28 cellular contexts compared by ENCODE assay signal in the genomic region with DNA sequence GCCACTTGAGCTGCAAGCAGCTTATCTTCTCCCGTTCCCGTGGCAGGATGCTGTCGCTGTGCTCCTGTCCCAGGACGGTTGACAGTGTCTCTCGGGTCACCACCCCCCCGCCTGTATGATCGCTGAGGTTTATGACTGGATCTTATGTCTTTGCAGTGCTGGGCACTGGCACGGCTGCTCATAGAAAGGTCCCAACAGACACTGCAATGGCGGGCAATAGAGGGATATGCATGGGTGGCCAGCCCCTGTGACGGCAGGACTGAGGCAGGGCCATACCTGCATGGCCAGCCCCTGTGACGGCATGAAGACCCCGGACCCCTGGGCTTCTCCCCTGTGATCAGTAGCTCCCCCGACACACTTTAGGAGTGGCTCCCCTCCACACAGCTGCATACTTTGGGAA.
"Had no signal": no experiment of that assay in that cellular context is flagged by ENCODE, and none has a peak within 500 bp of the region (broad histone marks: within the 10 kb centered on the region; RNA-seq: fewer than 3 reads in every experiment).

No MANE protein-coding gene starts in this region.

- H3K27ac Mint-ChIP-seq: mesothelial cell of epicardium; naive B cell; natural killer cell; nephron progenitor cell; neural progenitor cell; progenitor cell of endocrine pancreas; stimulated activated effector memory CD8-positive, alpha-beta T cell treated with anti-CD3 and anti-CD28 coated beads, Interleukin-12 subunit alpha, Interleukin-12 subunit beta, amount 100 ng/mL, for 72 hours; stimulated activated naive CD8-positive, alpha-beta T cell treated with anti-CD3 and anti-CD28 coated beads, Interleukin-15, Interleukin-2, amounts not matched to agents 100 ng/mL and 50 ng/mL, for 24 hours had no signal

- H3K4me2 ChIP-seq: hepatocyte, neural progenitor cell had no signal

- H3K36me3 Mint-ChIP-seq: mesothelial cell of epicardium; naive B cell; natural killer cell; neural progenitor cell; stimulated activated effector memory CD8-positive, alpha-beta T cell treated with anti-CD3 and anti-CD28 coated beads, Interleukin-12 subunit alpha, Interleukin-12 subunit beta, amount 100 ng/mL, for 72 hours had no signal

- H2AFZ ChIP-seq: hepatocyte, neural progenitor cell had no signal

- H3K36me3 ChIP-seq: heart right ventricle, lower lobe of right lung, neural progenitor cell, neutrophil, ovary, spleen, suprapubic skin, thoracic aorta, tibial artery, upper lobe of left lung, vagina had no signal

- H3K9me3 ChIP-seq: heart right ventricle, lower lobe of right lung, neutrophil, ovary, suprapubic skin, thoracic aorta, tibial artery, upper lobe of left lung, vagina had no signal

- H3K4me1 ChIP-seq: heart right ventricle, lower lobe of right lung, neural progenitor cell, spleen, suprapubic skin, tibial artery, upper lobe of left lung, vagina had no signal

- H3K27ac ChIP-seq: heart right ventricle, hepatocyte, lower lobe of right lung, neural progenitor cell, neutrophil, ovary, spleen, suprapubic skin, thoracic aorta, tibial artery, upper lobe of left lung, vagina had no signal

- DNase-seq: heart right ventricle; kidney glomerular epithelial cell; left cardiac atrium; lower lobe of right lung; mammary epithelial cell; mesendoderm; naive B cell; natural killer cell; nephron progenitor cell; occipital lobe; ovary; right cardiac atrium; small intestine; spleen; stimulated activated CD4-positive, alpha-beta T cell treated with anti-CD3 and anti-CD28 coated beads, Interleukin-4, amount 100 ng/mL, for 24 hours; stimulated activated naive CD4-positive, alpha-beta T cell; tibial artery; upper lobe of left lung had no signal

- H3K4me3 ChIP-seq: heart right ventricle, hepatocyte, lower lobe of right lung, neural progenitor cell, ovary, spleen, suprapubic skin, thoracic aorta, tibial artery, upper lobe of left lung, vagina had no signal

- H3K27me3 Mint-ChIP-seq: naive B cell; stimulated activated naive CD8-positive, alpha-beta T cell treated with anti-CD3 and anti-CD28 coated beads, Interleukin-15, Interleukin-2, amounts not matched to agents 100 ng/mL and 50 ng/mL, for 24 hours had no signal

- H3K79me2 ChIP-seq: hepatocyte had no signal

- H3K4me1 Mint-ChIP-seq: mesothelial cell of epicardium; naive B cell; natural killer cell; stimulated activated effector memory CD8-positive, alpha-beta T cell treated with anti-CD3 and anti-CD28 coated beads, Interleukin-12 subunit alpha, Interleukin-12 subunit beta, amount 100 ng/mL, for 72 hours had no signal

- H3K27me3 ChIP-seq: neural progenitor cell, neutrophil, ovary, upper lobe of left lung, vagina had no signal

- H3K9ac ChIP-seq: neural progenitor cell had no signal

- H3K4me3 Mint-ChIP-seq: mesothelial cell of epicardium; naive B cell; natural killer cell; nephron progenitor cell; neural progenitor cell; stimulated activated effector memory CD8-positive, alpha-beta T cell treated with anti-CD3 and anti-CD28 coated beads, Interleukin-12 subunit alpha, Interleukin-12 subunit beta, amount 100 ng/mL, for 72 hours; stimulated activated naive CD8-positive, alpha-beta T cell treated with anti-CD3 and anti-CD28 coated beads, Interleukin-15, Interleukin-2, amounts not matched to agents 100 ng/mL and 50 ng/mL, for 24 hours had no signal

- H3K9me3 Mint-ChIP-seq: mesothelial cell of epicardium; natural killer cell; nephron progenitor cell; neural progenitor cell; stimulated activated effector memory CD8-positive, alpha-beta T cell treated with anti-CD3 and anti-CD28 coated beads, Interleukin-12 subunit alpha, Interleukin-12 subunit beta, amount 100 ng/mL, for 72 hours; stimulated activated naive CD8-positive, alpha-beta T cell treated with anti-CD3 and anti-CD28 coated beads, Interleukin-15, Interleukin-2, amounts not matched to agents 100 ng/mL and 50 ng/mL, for 24 hours had no signal
